Comparison of ENCODE assay signal across 16 cellular contexts in genomic region chr7:54813398-54813797, GRCh38. TPM values are rescaled to one million over a fixed set of nuclear protein-coding genes. Genes with fewer than 3 reads are reported as not detected.
DNase-seq lines count a peak whose midpoint lies in the region; ATAC-seq and TF ChIP-seq lines count a peak whose summit lies in the region.
"Had no signal": no experiment of that assay in that cellular context is flagged by ENCODE, and none has a peak within 500 bp of the region (broad histone marks: within the 10 kb centered on the region; RNA-seq: fewer than 3 reads in every experiment).

No MANE protein-coding gene starts in this region.

- ATAC-seq in heart right ventricle, result peak in 5 of 8 donors; percentile 27 to 69 (median 38)
- ATAC-seq: stimulated activated naive B cell treated with anti-CD40 and anti-IgM and Interleukin-4, amounts not matched to agents 10 μg/mL and 1 μg/mL and 100 μg/mL, for 72 hours had no signal

- H3K27ac ChIP-seq in heart right ventricle, result peak overlapping the region in 4 of 10 donors; percentile 10 to 27 (median 20)
- H3K27ac ChIP-seq in osteoblast (ENCODE audit: low read depth, low read length), result no peak overlapping the region
- H3K27ac ChIP-seq in Peyer's patch, result no peak overlapping the region
- H3K27ac ChIP-seq: cardiac muscle cell had no signal

- no peaks in the 10 kb centered on the region for H4K20me1 ChIP-seq in osteoblast (ENCODE audit: insufficient read depth, low read length)

- H3K4me1 ChIP-seq in heart right ventricle (peaks cover 5 to 50% (median 27%) of the 10 kb centered on the region in 9 donors), osteoblast (ENCODE audit: insufficient read depth, low read length) (peaks cover 24% of the 10 kb centered on the region), Peyer's patch (no peaks in the 10 kb centered on the region)

- intact Hi-C loops in heart right ventricle (cut with DNase I) (no loop called here), posterior cingulate gyrus (cut with DNase I) (no loop called here)

- H3K79me2 ChIP-seq in osteoblast (ENCODE audit: insufficient read depth, low read length), result no peaks in the 10 kb centered on the region

- no peak for TF ChIP-seq POLR2A in Peyer's patch (IDR thresholded peaks at IDR 0.05)

- DNase-seq in AG20443 (ENCODE audit: low spot score) (peak; percentile 48), RPMI8226 (peak; percentile 9), heart right ventricle (peak in 1 of 2 donors; percentile 30), osteoblast (ENCODE audit: insufficient read length, low spot score, missing footprints) (no peak), Peyer's patch (no peak), posterior cingulate gyrus (no peak), NCI-H345 treated with DMSO at 0.1 percent for 48 hours (lab: John Stamatoyannopoulos, UW; ENCODE audit: unreplicated experiment) (no peak)
- no peak for DNase-seq in activated naive CD4-positive, alpha-beta T cell treated with anti-CD3 and anti-CD28 coated beads, Interleukin-2, amount 50 U/mL, for 16 hours
- DNase-seq: activated CD4-positive, alpha-beta T cell treated with anti-CD3 and anti-CD28 coated beads, Interleukin-2, amount 50 U/mL, for 1 hour; HCEC 1CT; mesendoderm; NCI-H1092 treated with DMSO at 0.1 percent for 48 hours; NCI-H2171 treated with DMSO at 0.1 percent for 48 hours; stimulated activated naive B cell treated with anti-CD40 and anti-IgM and Interleukin-4, amounts not matched to agents 10 μg/mL and 1 μg/mL and 100 μg/mL, for 72 hours had no signal

- no peak overlapping the region for H3K4me2 ChIP-seq in osteoblast (ENCODE audit: insufficient read depth, low read length)
- H3K4me2 ChIP-seq: smooth muscle cell had no signal

- H3K36me3 ChIP-seq in heart right ventricle, result no peaks in the 10 kb centered on the region
- no peaks in the 10 kb centered on the region for H3K36me3 ChIP-seq in osteoblast (ENCODE audit: insufficient read depth, low read length)
- no peaks in the 10 kb centered on the region for H3K36me3 ChIP-seq in Peyer's patch
- H3K36me3 ChIP-seq: cardiac muscle cell had no signal

- peak overlapping the region; percentile 27 for H2AFZ ChIP-seq in osteoblast (ENCODE audit: low read length)

- H3K4me3 ChIP-seq in heart right ventricle (no peak overlapping the region), osteoblast (ENCODE audit: insufficient read depth, low read length) (no peak overlapping the region), Peyer's patch (no peak overlapping the region)
- H3K4me3 ChIP-seq: cardiac muscle cell, smooth muscle cell had no signal

- WGBS in heart right ventricle, 2 donors, result 49 to 66% methylated on average over 6 of the region's 6 CpGs

- peaks cover 0 to 2% (median 0%) of the 10 kb centered on the region in 11 donors for H3K9me3 ChIP-seq in heart right ventricle
- H3K9me3 ChIP-seq in osteoblast (ENCODE audit: low read depth, low read length), result no peaks in the 10 kb centered on the region
- no peaks in the 10 kb centered on the region for H3K9me3 ChIP-seq in Peyer's patch

- no peaks in the 10 kb centered on the region for H3K27me3 ChIP-seq in heart right ventricle
- H3K27me3 ChIP-seq in osteoblast (ENCODE audit: insufficient read depth, low read length), result peaks cover 4% of the 10 kb centered on the region
- no peaks in the 10 kb centered on the region for H3K27me3 ChIP-seq in Peyer's patch
- H3K27me3 ChIP-seq: cardiac muscle cell had no signal

- TF ChIP-seq CTCF in heart right ventricle (IDR thresholded peaks at IDR 0.05), result no peak
- no peak for TF ChIP-seq CTCF in osteoblast (IDR thresholded peaks at IDR 0.05; ENCODE audit: extremely low read depth, low read depth, low read length)
- no peak for TF ChIP-seq CTCF in Peyer's patch (IDR thresholded peaks at IDR 0.05)

RNA-seq across cellular contexts. Expression of gene SEC61G, which starts 54.4 kb away (rescaled TPM):
- 100 to 1,000 TPM in 3 of 10 donors, 10 to 100 TPM in 7; 73.7 to 126 (median 90.9) TPM for total RNA-seq in heart right ventricle
- 100 to 1,000 TPM; 138 to 578 TPM for polyA plus RNA-seq in heart right ventricle
- 138 and 203 TPM in 2 replicates for total RNA-seq in osteoblast
- 100 to 1,000 TPM in 2 of 4 donors, 10 to 100 TPM in 2; 55.3 to 172 (median 118) TPM for total RNA-seq in Peyer's patch

Comparison
In these comparisons a context has a peak if more than half of its experiments do, and no peak if none do; other contexts are left out.
1. DNase-seq: peak in AG20443 (single experiment) and RPMI8226 (single experiment); none in osteoblast (single experiment), Peyer's patch (0 of 3), posterior cingulate gyrus (0 of 10), activated naive CD4-positive, alpha-beta T cell treated with anti-CD3 and anti-CD28 coated beads, Interleukin-2, amount 50 U/mL, for 16 hours (single experiment) and NCI-H345 treated with DMSO at 0.1 percent for 48 hours (single experiment).